ENCODE assay signal across 10 cellular contexts in the genomic region with DNA sequence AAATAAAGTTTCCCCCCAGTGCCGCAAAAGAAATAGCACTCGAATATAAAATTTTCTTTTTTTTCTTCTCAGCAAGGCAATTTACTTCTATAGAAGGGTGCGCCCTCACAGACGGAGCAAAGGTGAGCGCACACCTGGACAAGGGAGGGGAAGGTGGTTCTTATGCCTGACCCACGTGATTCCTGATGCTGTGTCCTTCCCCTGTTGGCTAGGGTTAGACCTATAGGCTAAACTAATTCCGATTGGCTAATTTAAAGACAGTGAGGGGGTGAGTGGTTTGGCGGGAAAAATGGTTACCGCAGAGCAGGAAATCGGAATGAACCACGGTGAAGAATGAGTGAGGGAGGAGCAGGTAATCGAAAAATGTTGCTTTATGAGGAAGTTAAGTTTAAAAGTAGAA. TPM values are rescaled to one million over a fixed set of nuclear protein-coding genes. Genes with fewer than 3 reads are reported as not detected.
DNase-seq lines count a peak whose midpoint lies in the region; ATAC-seq and TF ChIP-seq lines count a peak whose summit lies in the region.
"Had no signal": no experiment of that assay in that cellular context is flagged by ENCODE, and none has a peak within 500 bp of the region (broad histone marks: within the 10 kb centered on the region; RNA-seq: fewer than 3 reads in every experiment).

No MANE protein-coding gene starts in this region.

- H3K4me1 Mint-ChIP-seq in effector memory CD8-positive, alpha-beta T cell (ENCODE audit: low read depth in 2 of 2) = peaks cover 0 to 3% of the 10 kb centered on the region in 2 donors
- H3K4me1 Mint-ChIP-seq in osteocyte (ENCODE audit: unreplicated experiment) = peaks cover 8% of the 10 kb centered on the region

- H3K27me3 Mint-ChIP-seq in effector memory CD8-positive, alpha-beta T cell = peaks cover 41 to 46% of the 10 kb centered on the region in 2 donors
- peaks cover 34% of the 10 kb centered on the region for H3K27me3 Mint-ChIP-seq in osteocyte (ENCODE audit: unreplicated experiment)

- H3K36me3 Mint-ChIP-seq in effector memory CD8-positive, alpha-beta T cell (ENCODE audit: insufficient read depth) = peaks cover 3% of the 10 kb centered on the region
- H3K36me3 Mint-ChIP-seq in osteocyte (ENCODE audit: unreplicated experiment) = peaks cover 4% of the 10 kb centered on the region

- H4K20me1 ChIP-seq in OCI-LY1 (ENCODE audit: insufficient read depth, low read length) = no peaks in the 10 kb centered on the region

- H3K4me3 Mint-ChIP-seq in effector memory CD8-positive, alpha-beta T cell = peak overlapping the region; percentile 23 to 57
- peak overlapping the region; percentile 66 for H3K4me3 Mint-ChIP-seq in osteocyte (ENCODE audit: unreplicated experiment)
- H3K4me3 Mint-ChIP-seq: activated CD8-positive, alpha-beta memory T cell treated with anti-CD3 and anti-CD28 coated beads, Interleukin-2, amount 10 ng/mL, durations not matched to agents 7 days and 5 days had no signal

- no peak overlapping the region for H3K4me3 ChIP-seq in OCI-LY1 (ENCODE audit: low read depth, low read length, poor library complexity, severe bottlenecking)

- no peak for ATAC-seq in effector memory CD8-positive, alpha-beta T cell (replicated peaks)
- ATAC-seq in GM21576 (IDR thresholded peaks at IDR 0.05; ENCODE audit: unreplicated experiment) = no peak
- ATAC-seq in HG03097 (IDR thresholded peaks at IDR 0.05; ENCODE audit: low FRiP score, unreplicated experiment) = no peak

- no peak overlapping the region for H3K9ac ChIP-seq in OCI-LY1 (ENCODE audit: low read length)

- peak; percentile 77 for DNase-seq in DMS53 (lab: John Stamatoyannopoulos, UW)
- DNase-seq in effector memory CD8-positive, alpha-beta T cell = no peak
- no peak for DNase-seq in osteocyte (ENCODE audit: extremely low spot score, unreplicated experiment)
- DNase-seq in NCI-H1930 (lab: John Stamatoyannopoulos, UW) = no peak
- DNase-seq: activated CD8-positive, alpha-beta memory T cell treated with anti-CD3 and anti-CD28 coated beads, Interleukin-2, amount 10 ng/mL, durations not matched to agents 7 days and 5 days; GOT3; Kasumi-1 had no signal

- no peak overlapping the region for H3K27ac Mint-ChIP-seq in effector memory CD8-positive, alpha-beta T cell
- H3K27ac Mint-ChIP-seq in osteocyte (ENCODE audit: unreplicated experiment) = no peak overlapping the region
- H3K27ac Mint-ChIP-seq: activated CD8-positive, alpha-beta memory T cell treated with anti-CD3 and anti-CD28 coated beads, Interleukin-2, amount 10 ng/mL, durations not matched to agents 7 days and 5 days had no signal

- no peaks in the 10 kb centered on the region for H3K4me1 ChIP-seq in OCI-LY1 (ENCODE audit: insufficient read depth, low read length, severe bottlenecking)

- no peaks in the 10 kb centered on the region for H3K27me3 ChIP-seq in OCI-LY1 (ENCODE audit: insufficient read depth, low read length)

- H3K27ac ChIP-seq in OCI-LY1 (ENCODE audit: low read depth, low read length, poor library complexity, severe bottlenecking) = no peak overlapping the region

- H3K79me2 ChIP-seq in OCI-LY1 (ENCODE audit: insufficient read depth, low read length) = no peaks in the 10 kb centered on the region

- peaks cover 7% of the 10 kb centered on the region; the same call in 1 of the 2 replicates for H3K36me3 ChIP-seq in OCI-LY1 (ENCODE audit: insufficient read depth, low read length)

- H3K9me3 ChIP-seq in OCI-LY1 (ENCODE audit: low read length) = peaks cover 3% of the 10 kb centered on the region; the same call in 1 of the 2 replicates

- TF ChIP-seq CTCF in OCI-LY1 (IDR thresholded peaks at IDR 0.05; ENCODE audit: low read length) = no peak
- no peak for TF ChIP-seq CTCF in osteocyte (IDR thresholded peaks at IDR 0.05)

- H2AFZ ChIP-seq in OCI-LY1 (ENCODE audit: low read length) = no peak overlapping the region

- no peaks in the 10 kb centered on the region for H3K9me2 ChIP-seq in OCI-LY1 (ENCODE audit: low read depth, low read length)

- peak overlapping the region; percentile 58; the same call in 1 of the 2 replicates for H3K4me2 ChIP-seq in OCI-LY1 (ENCODE audit: low read length)

- H3F3A ChIP-seq in OCI-LY1 (ENCODE audit: insufficient read depth, low read length) = no peaks in the 10 kb centered on the region

- H3K9me3 Mint-ChIP-seq in effector memory CD8-positive, alpha-beta T cell = no peaks in the 10 kb centered on the region
- peaks cover 8% of the 10 kb centered on the region for H3K9me3 Mint-ChIP-seq in osteocyte (ENCODE audit: unreplicated experiment)

RNA-seq across cellular contexts. Expression of gene FAAH, which starts 0.6 kb away (rescaled TPM):
- 12.2 and 15.3 TPM in 2 replicates for total RNA-seq in osteocyte

RNA-seq across cellular contexts. Expression of gene NSUN4, which starts 52.9 kb away (rescaled TPM):
- 21.6 and 24.5 TPM in 2 replicates for total RNA-seq in osteocyte
